In the genomic region with DNA sequence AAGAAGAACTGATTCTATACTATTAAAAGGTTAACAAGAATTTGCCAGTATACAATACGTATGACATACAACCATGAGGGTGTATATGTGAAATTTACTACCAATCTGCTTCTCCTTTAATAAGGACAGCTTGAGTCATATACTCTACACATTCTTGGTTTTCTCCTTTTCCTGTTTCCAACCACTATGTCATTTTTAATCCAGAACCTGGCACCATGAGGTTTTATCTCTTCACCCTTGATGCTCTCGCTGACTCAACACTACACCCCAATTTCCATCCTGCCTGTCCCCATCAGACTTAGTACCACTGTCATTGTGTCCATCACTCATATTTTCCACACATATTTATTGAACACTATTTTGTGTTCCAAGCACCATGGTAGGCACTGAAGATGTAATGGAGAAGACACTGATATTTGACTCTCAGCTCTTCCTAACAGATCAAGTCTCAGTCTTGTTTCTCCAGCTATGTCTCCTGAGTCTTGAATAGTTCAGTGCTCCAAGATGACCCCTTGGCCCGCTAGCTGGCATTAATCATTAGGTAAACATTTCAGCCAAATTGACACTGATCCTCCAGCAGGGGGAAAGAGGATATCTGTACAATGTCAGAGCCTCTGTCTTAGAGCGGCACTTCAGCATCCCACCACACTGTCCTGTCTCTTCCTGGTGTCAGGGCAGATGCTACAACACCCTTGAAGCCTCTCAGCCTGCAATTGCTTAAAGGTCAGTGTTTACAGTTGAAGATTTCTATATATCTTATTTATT, we compare ENCODE assay signal across 12 cellular contexts. TPM values are rescaled to one million over a fixed set of nuclear protein-coding genes. Genes with fewer than 3 reads are reported as not detected.
DNase-seq lines count a peak whose midpoint lies in the region; ATAC-seq and TF ChIP-seq lines count a peak whose summit lies in the region.
"Had no signal": no experiment of that assay in that cellular context is flagged by ENCODE, and none has a peak within 500 bp of the region (broad histone marks: within the 10 kb centered on the region; RNA-seq: fewer than 3 reads in every experiment).

No MANE protein-coding gene starts in this region.

- no peaks in the 10 kb centered on the region for H3K9me3 Mint-ChIP-seq in glutamatergic neuron (ENCODE audit: unreplicated experiment)
- H3K9me3 Mint-ChIP-seq in CD8-positive, alpha-beta T cell, result no peaks in the 10 kb centered on the region
- H3K9me3 Mint-ChIP-seq: activated CD4-positive, alpha-beta T cell treated with anti-CD3 and anti-CD28 coated beads, Interleukin-2, amount 10 ng/mL, durations not matched to agents 7 days and 5 days; CD8-positive, alpha-beta memory T cell had no signal

- TF ChIP-seq EP300 in upper lobe of left lung (IDR thresholded peaks at IDR 0.05), result no peak

- ATAC-seq in HCT116 (peak; percentile 62), SK-N-SH treated with all-trans-retinoic acid at 6 μM for 48 hours (peak; percentile 68), upper lobe of left lung (ENCODE audit: low FRiP score in 2 of 2) (no peak), left lobe of liver (no peak), GM21786 (IDR thresholded peaks at IDR 0.05; ENCODE audit: unreplicated experiment) (no peak)
- ATAC-seq in CD8-positive, alpha-beta T cell, result no peak
- ATAC-seq: naive thymus-derived CD8-positive, alpha-beta T cell had no signal

- no peak overlapping the region for H3K9ac ChIP-seq in BLaER1 treated with 17β-estradiol and CSF1 and Interleukin-3, amounts not matched to agents 10 nM and 100 nM
- no peak overlapping the region for H3K9ac ChIP-seq in HCT116 (ENCODE audit: low read length)

- H3K4me2 ChIP-seq in BLaER1 treated with 17β-estradiol and CSF1 and Interleukin-3, amounts not matched to agents 10 nM and 100 nM, result peak overlapping the region; percentile 15 to 76 (median 62); a peak in 19 of 22 replicates
- H3K4me2 ChIP-seq in HCT116 (ENCODE audit: low read length), result no peak overlapping the region

- H3K27ac Mint-ChIP-seq in glutamatergic neuron (ENCODE audit: unreplicated experiment), result no peak overlapping the region
- H3K27ac Mint-ChIP-seq in CD8-positive, alpha-beta T cell, result no peak overlapping the region
- H3K27ac Mint-ChIP-seq: activated CD4-positive, alpha-beta T cell treated with anti-CD3 and anti-CD28 coated beads, Interleukin-2, amount 10 ng/mL, durations not matched to agents 7 days and 5 days; CD8-positive, alpha-beta memory T cell; naive thymus-derived CD8-positive, alpha-beta T cell had no signal

- RAD21 ChIA-PET in HCT116 (lab: Charles Lee; ENCODE audit: low non-redundant PET in 1 of 2, low total read pairs in 2 of 2, uncharacterized antibody in 2 of 2, unreplicated experiment in 2 of 2), result no interaction called here

- no TSS peak for BruUV-seq in HCT116 (replicated peaks; lab: Mats Ljungman, UMichigan)

- H3K36me3 ChIP-seq in BLaER1 treated with 17β-estradiol and CSF1 and Interleukin-3, amounts not matched to agents 10 nM and 100 nM, result no peaks in the 10 kb centered on the region
- H3K36me3 ChIP-seq in HCT116 (ENCODE audit: control insufficient read depth in 1 of 2, insufficient read depth in 2 of 2, low read length in 2 of 2) (no peaks in the 10 kb centered on the region), upper lobe of left lung (no peaks in the 10 kb centered on the region)
- H3K36me3 ChIP-seq in CD8-positive, alpha-beta T cell (ENCODE audit: insufficient read depth, low read length), result no peaks in the 10 kb centered on the region

- H3K79me2 ChIP-seq in HCT116 (ENCODE audit: insufficient read depth, low read length), result no peaks in the 10 kb centered on the region

- no peaks in the 10 kb centered on the region for H3K27me3 Mint-ChIP-seq in glutamatergic neuron (ENCODE audit: unreplicated experiment)
- H3K27me3 Mint-ChIP-seq in CD8-positive, alpha-beta T cell (ENCODE audit: low read depth), result peaks cover 7% of the 10 kb centered on the region

- no peak overlapping the region for H3K27ac ChIP-seq in BLaER1 treated with 17β-estradiol and CSF1 and Interleukin-3, amounts not matched to agents 10 nM and 100 nM
- H3K27ac ChIP-seq in HCT116 (ENCODE audit: low read depth, low read length) (no peak overlapping the region), upper lobe of left lung (no peak overlapping the region)
- H3K27ac ChIP-seq in CD8-positive, alpha-beta T cell (ENCODE audit: low read depth, low read length), result no peak overlapping the region

- no peak overlapping the region for H3K4me3 ChIP-seq in BLaER1 treated with 17β-estradiol and CSF1 and Interleukin-3, amounts not matched to agents 10 nM and 100 nM
- H3K4me3 ChIP-seq in HCT116 (replicated peaks in 1 of 2; ENCODE audit: low read depth in 1 of 2, low read length in 2 of 2) (no peak overlapping the region), upper lobe of left lung (no peak overlapping the region)
- H3K4me3 ChIP-seq in CD8-positive, alpha-beta T cell (ENCODE audit: low read depth, low read length), result no peak overlapping the region

- H3K4me1 ChIP-seq in BLaER1 treated with 17β-estradiol and CSF1 and Interleukin-3, amounts not matched to agents 10 nM and 100 nM, result peaks cover 12 to 44% (median 38%) of the 10 kb centered on the region in 10 experiments
- H3K4me1 ChIP-seq in HCT116 (ENCODE audit: control insufficient read depth in 1 of 2, insufficient read depth in 2 of 2, low read length in 2 of 2) (no peaks in the 10 kb centered on the region), upper lobe of left lung (no peaks in the 10 kb centered on the region)
- no peaks in the 10 kb centered on the region for H3K4me1 ChIP-seq in CD8-positive, alpha-beta T cell (ENCODE audit: insufficient read depth, low read length)

- peak in 1 of 3 experiments; percentile 31; a peak in 1 of 6 replicates for TF ChIP-seq CTCF in HCT116 (IDR thresholded peaks at IDR 0.05 in 2 of 3, conservative IDR thresholded peaks at IDR 0.05 in 1 of 3; ENCODE audit: borderline replicate concordance in 1 of 3, insufficient read depth in 1 of 3, low read depth in 2 of 3, low read length in 2 of 3)
- peak; percentile 17 for TF ChIP-seq CTCF in glutamatergic neuron (IDR thresholded peaks at IDR 0.05; ENCODE audit: partially characterized antibody, unreplicated experiment)
- no peak for TF ChIP-seq CTCF in upper lobe of left lung (IDR thresholded peaks at IDR 0.05)
- no peak for TF ChIP-seq CTCF in CD8-positive, alpha-beta T cell (IDR thresholded peaks at IDR 0.05)

- POLR2A ChIA-PET in HCT116 (lab: Charles Lee), result no interaction called here
- POLR2A ChIA-PET in CD8-positive, alpha-beta T cell (lab: Charles Lee), result no interaction called here

- H4K20me1 ChIP-seq in BLaER1 treated with 17β-estradiol and CSF1 and Interleukin-3, amounts not matched to agents 10 nM and 100 nM, result no peaks in the 10 kb centered on the region
- H4K20me1 ChIP-seq in HCT116 (ENCODE audit: insufficient read depth), result no peaks in the 10 kb centered on the region

- WGBS in upper lobe of left lung, 2 donors, result 67 to 68% methylated on average over 4 of the region's 4 CpGs

- intact Hi-C loops in HCT116 (cut with micrococcal nuclease), result no loop called here
- intact Hi-C loops in CD8-positive, alpha-beta T cell (cut with DNase I, micrococcal nuclease), result no loop called here

- H3K36me3 Mint-ChIP-seq in glutamatergic neuron (ENCODE audit: unreplicated experiment), result no peaks in the 10 kb centered on the region
- no peaks in the 10 kb centered on the region for H3K36me3 Mint-ChIP-seq in CD8-positive, alpha-beta T cell
- H3K36me3 Mint-ChIP-seq: CD8-positive, alpha-beta memory T cell; naive thymus-derived CD8-positive, alpha-beta T cell had no signal

- no peak overlapping the region for H3K4me3 Mint-ChIP-seq in glutamatergic neuron (ENCODE audit: unreplicated experiment)
- no peak overlapping the region for H3K4me3 Mint-ChIP-seq in CD8-positive, alpha-beta T cell
- H3K4me3 Mint-ChIP-seq: activated CD4-positive, alpha-beta T cell treated with anti-CD3 and anti-CD28 coated beads, Interleukin-2, amount 10 ng/mL, durations not matched to agents 7 days and 5 days; CD8-positive, alpha-beta memory T cell; naive thymus-derived CD8-positive, alpha-beta T cell had no signal

- H2AFZ ChIP-seq in HCT116 (ENCODE audit: low read depth, low read length, poor library complexity, severe bottlenecking), result no peak overlapping the region

- CTCF ChIA-PET in HCT116 (lab: Charles Lee), result interaction anchor here (1.1 to 2.2 kb wide), 2 partner anchors 10 to 18 kb away, joined by 4 to 5 read pairs; a partner anchor contains a TSS
- CTCF ChIA-PET in CD8-positive, alpha-beta T cell (lab: Charles Lee), result no interaction called here

- H3K27me3 ChIP-seq in BLaER1 treated with 17β-estradiol and CSF1 and Interleukin-3, amounts not matched to agents 10 nM and 100 nM, result no peaks in the 10 kb centered on the region
- H3K27me3 ChIP-seq in HCT116 (ENCODE audit: insufficient read depth, low read length) (peaks cover 29% of the 10 kb centered on the region), upper lobe of left lung (no peaks in the 10 kb centered on the region)
- H3K27me3 ChIP-seq in CD8-positive, alpha-beta T cell (ENCODE audit: insufficient read depth, low read length), result no peaks in the 10 kb centered on the region

- H3K9me3 ChIP-seq in BLaER1 treated with 17β-estradiol and CSF1 and Interleukin-3, amounts not matched to agents 10 nM and 100 nM (replicated peaks in 1 of 11), result no peaks in the 10 kb centered on the region
- no peaks in the 10 kb centered on the region for H3K9me3 ChIP-seq in HCT116 (ENCODE audit: control insufficient read depth in 1 of 2, insufficient read depth in 1 of 2, low read depth in 1 of 2, low read length in 2 of 2)
- no peaks in the 10 kb centered on the region for H3K9me3 ChIP-seq in upper lobe of left lung
- H3K9me3 ChIP-seq in CD8-positive, alpha-beta T cell (ENCODE audit: low read length), result no peaks in the 10 kb centered on the region

- H3K4me1 Mint-ChIP-seq in glutamatergic neuron (ENCODE audit: low read depth, unreplicated experiment), result no peaks in the 10 kb centered on the region
- no peaks in the 10 kb centered on the region for H3K4me1 Mint-ChIP-seq in CD8-positive, alpha-beta T cell (ENCODE audit: low read depth)
- H3K4me1 Mint-ChIP-seq: activated CD4-positive, alpha-beta T cell treated with anti-CD3 and anti-CD28 coated beads, Interleukin-2, amount 10 ng/mL, durations not matched to agents 7 days and 5 days; CD8-positive, alpha-beta memory T cell; naive thymus-derived CD8-positive, alpha-beta T cell had no signal

- no peaks in the 10 kb centered on the region for H3K9me2 ChIP-seq in HCT116 (ENCODE audit: insufficient read depth)

- no peak for TF ChIP-seq POLR2A in HCT116 (IDR thresholded peaks at IDR 0.05; ENCODE audit: borderline replicate concordance, extremely low read depth, insufficient read depth, insufficient read length)
- no peak for TF ChIP-seq POLR2A in upper lobe of left lung (IDR thresholded peaks at IDR 0.05)

- TF ChIP-seq RAD21 in HCT116 (IDR thresholded peaks at IDR 0.05; ENCODE audit: low read depth), result no peak

- DNase-seq in HCT116 (ENCODE audit: low read depth, low spot score) (no peak), glutamatergic neuron (no peak), upper lobe of left lung (no peak), left lobe of liver (ENCODE audit: low spot score) (no peak)
- DNase-seq in CD8-positive, alpha-beta T cell, result no peak
- DNase-seq: activated CD4-positive, alpha-beta T cell treated with anti-CD3 and anti-CD28 coated beads, Interleukin-2, amount 10 ng/mL, durations not matched to agents 7 days and 5 days; CD8-positive, alpha-beta memory T cell; naive thymus-derived CD8-positive, alpha-beta T cell; SHP77 treated with DMSO at 0.1 percent for 48 hours had no signal

RNA-seq across cellular contexts. Expression of a gene that starts 11.2 kb away (rescaled TPM):
- total RNA-seq in HCT116 (2021; ENCODE audit: unreplicated experiment), result 0.07 TPM
- polyA plus RNA-seq in HCT116 (2012), result 0.04 TPM in 1 of 2 replicates, not detected in the other
- 0.25 TPM for total RNA-seq in glutamatergic neuron (ENCODE audit: unreplicated experiment)
- total RNA-seq in upper lobe of left lung, result 100 to 1,000 TPM in 3 of 6 donors, 10 to 100 TPM in 3; 22.0 to 209 (median 115) TPM
- total RNA-seq in left lobe of liver, result 0.75 TPM
- not detected for total RNA-seq in CD8-positive, alpha-beta T cell
- total RNA-seq: CD8-positive, alpha-beta memory T cell had no signal
- polyA plus RNA-seq: CD8-positive, alpha-beta memory T cell; naive thymus-derived CD8-positive, alpha-beta T cell had no signal

Comparison
In these comparisons a context has a peak if more than half of its experiments do, and no peak if none do; other contexts are left out.
1. ATAC-seq: peak in HCT116 (single experiment) and SK-N-SH treated with all-trans-retinoic acid at 6 μM for 48 hours (single experiment); none in upper lobe of left lung (0 of 2), left lobe of liver (single experiment), CD8-positive, alpha-beta T cell (single experiment) and GM21786 (single experiment).
2. RNA of a gene that starts 11.2 kb away (total RNA-seq): 22.0 to 209 TPM in upper lobe of left lung; 0.75 TPM in left lobe of liver (single experiment), 0.25 TPM in glutamatergic neuron (single experiment), 0.07 TPM in HCT116 (single experiment) and not detected in CD8-positive, alpha-beta T cell; every median in the first group is over 10 times any median in the second.